Comparison of ENCODE assay signal across 22 cellular contexts in genomic region chrX:104618106-104618895, GRCh38. TPM values are rescaled to one million over a fixed set of nuclear protein-coding genes. Genes with fewer than 3 reads are reported as not detected.
DNase-seq lines count a peak whose midpoint lies in the region; ATAC-seq and TF ChIP-seq lines count a peak whose summit lies in the region.
"Had no signal": no experiment of that assay in that cellular context is flagged by ENCODE, and none has a peak within 500 bp of the region (broad histone marks: within the 10 kb centered on the region; RNA-seq: fewer than 3 reads in every experiment).

No MANE protein-coding gene starts in this region.

- H3K9me2 ChIP-seq in PC-3 (replicated peaks; ENCODE audit: low read length), result no peaks in the 10 kb centered on the region

- no peak overlapping the region for H3K4me3 Mint-ChIP-seq in Calu3 (ENCODE audit: low read depth, unreplicated experiment)
- H3K4me3 Mint-ChIP-seq: CD8-positive, alpha-beta T cell had no signal

- no peaks in the 10 kb centered on the region for H3K4me1 Mint-ChIP-seq in Calu3 (ENCODE audit: low read depth, unreplicated experiment)

- H3K4me2 ChIP-seq in PC-3 (ENCODE audit: low read length) (peak overlapping the region; percentile 74), osteoblast (ENCODE audit: insufficient read depth, low read length) (no peak overlapping the region)

- no peaks in the 10 kb centered on the region for H4K20me1 ChIP-seq in PC-3 (ENCODE audit: low read length)
- no peaks in the 10 kb centered on the region for H4K20me1 ChIP-seq in osteoblast (ENCODE audit: insufficient read depth, low read length)

- H3K9me3 ChIP-seq in PC-3 (ENCODE audit: low read length), result no peaks in the 10 kb centered on the region
- H3K9me3 ChIP-seq in osteoblast (ENCODE audit: low read depth, low read length), result no peaks in the 10 kb centered on the region

- ATAC-seq in PC-3 (peak; percentile 90), GM19035 (IDR thresholded peaks at IDR 0.05; ENCODE audit: unreplicated experiment) (no peak)
- ATAC-seq: CD8-positive, alpha-beta T cell had no signal

- CTCF ChIA-PET in Calu3 (lab: Charles Lee) (no interaction called here), PC-3 (lab: Charles Lee) (interaction anchor here (0.8 kb wide), 1 partner anchor 53 kb away, joined by 3 read pairs; the partner anchor contains the start of gene IL1RAPL2)

- peak overlapping the region; percentile 87 for H3K27ac ChIP-seq in PC-3 (ENCODE audit: low read length)
- no peak overlapping the region for H3K27ac ChIP-seq in osteoblast (ENCODE audit: low read depth, low read length)

- peak; percentile 4 for DNase-seq in Calu3
- DNase-seq in PC-3, result peak; percentile 93
- DNase-seq in epithelial cell of esophagus (ENCODE audit: low read depth), result peak; percentile 79
- peak; percentile 22 for DNase-seq in osteoblast (ENCODE audit: insufficient read length, low spot score, missing footprints)
- DNase-seq in GM19238 (ENCODE audit: insufficient read length, low spot score), result no peak
- DNase-seq in DMS 273 (lab: John Stamatoyannopoulos, UW; ENCODE audit: unreplicated experiment), result no peak
- DNase-seq: 8988T; C1 segment of cervical spinal cord; CD8-positive, alpha-beta T cell; GDM1; Kasumi-1; MM.1S; NCI-H1092; NCI-H1436 treated with DMSO at 0.1 percent for 48 hours; NCI-H2029; NCI-H2227 treated with DMSO at 0.1 percent for 48 hours; NCI-H524; NCI-H774; SHP77; SW 1271 had no signal

- peak overlapping the region; percentile 44; the same call in 1 of the 2 replicates for H3K4me3 ChIP-seq in PC-3 (ENCODE audit: low read length)
- H3K4me3 ChIP-seq in epithelial cell of esophagus (ENCODE audit: low read length), result no peak overlapping the region
- H3K4me3 ChIP-seq in osteoblast (ENCODE audit: insufficient read depth, low read length), result no peak overlapping the region

- no peaks in the 10 kb centered on the region for H3K36me3 Mint-ChIP-seq in Calu3 (ENCODE audit: insufficient read depth, unreplicated experiment)
- H3K36me3 Mint-ChIP-seq: CD8-positive, alpha-beta T cell had no signal

- no peaks in the 10 kb centered on the region for H3K27me3 Mint-ChIP-seq in Calu3 (ENCODE audit: unreplicated experiment)

- H3K4me1 ChIP-seq in PC-3 (ENCODE audit: insufficient read depth, low read length) (peaks cover 18% of the 10 kb centered on the region), osteoblast (ENCODE audit: insufficient read depth, low read length) (no peaks in the 10 kb centered on the region)

- POLR2A ChIA-PET in PC-3 (lab: Charles Lee; ENCODE audit: unreplicated experiment), result interaction anchor here (0.7 kb wide), 1 partner anchor 83 kb away, joined by 3 read pairs; no protein-coding TSS in a partner anchor

- H2AFZ ChIP-seq in PC-3 (ENCODE audit: low read length) (no peak overlapping the region), osteoblast (ENCODE audit: low read length) (no peak overlapping the region)

- H3K27ac Mint-ChIP-seq in Calu3 (ENCODE audit: unreplicated experiment), result no peak overlapping the region
- H3K27ac Mint-ChIP-seq: CD8-positive, alpha-beta T cell had no signal

- no peaks in the 10 kb centered on the region for H3K9me3 Mint-ChIP-seq in Calu3 (ENCODE audit: low read depth, unreplicated experiment)
- H3K9me3 Mint-ChIP-seq: CD8-positive, alpha-beta T cell had no signal

- no peaks in the 10 kb centered on the region for H3K36me3 ChIP-seq in PC-3 (ENCODE audit: low read depth, low read length)
- H3K36me3 ChIP-seq in osteoblast (ENCODE audit: insufficient read depth, low read length), result no peaks in the 10 kb centered on the region

- H3K79me2 ChIP-seq in PC-3 (ENCODE audit: low read length) (no peaks in the 10 kb centered on the region), osteoblast (ENCODE audit: insufficient read depth, low read length) (no peaks in the 10 kb centered on the region)

- BruUV-seq in Calu3 (replicated peaks; lab: Mats Ljungman, UMichigan) (no TSS peak), PC-3 (replicated peaks; lab: Mats Ljungman, UMichigan) (no TSS peak)

- H3K9ac ChIP-seq in PC-3 (ENCODE audit: low read length), result no peak overlapping the region

- H3F3A ChIP-seq in PC-3 (ENCODE audit: low read length, unreplicated experiment), result no peaks in the 10 kb centered on the region

- H3K27me3 ChIP-seq in PC-3 (ENCODE audit: low read length) (no peaks in the 10 kb centered on the region), osteoblast (ENCODE audit: insufficient read depth, low read length) (no peaks in the 10 kb centered on the region)

- TF ChIP-seq CTCF in Calu3 (IDR thresholded peaks at IDR 0.05; ENCODE audit: unreplicated experiment), result no peak
- TF ChIP-seq CTCF in PC-3 (conservative IDR thresholded peaks at IDR 0.05; ENCODE audit: low read depth, low read length), result no peak
- TF ChIP-seq CTCF in epithelial cell of esophagus (IDR thresholded peaks at IDR 0.05; ENCODE audit: insufficient read depth, low read depth, low read length, missing control alignments), result no peak
- TF ChIP-seq CTCF in osteoblast (IDR thresholded peaks at IDR 0.05; ENCODE audit: extremely low read depth, low read depth, low read length), result no peak

- intact Hi-C loops in Calu3 (cut with micrococcal nuclease; ENCODE audit: unreplicated experiment) (no loop called here), PC-3 (cut with micrococcal nuclease) (no loop called here)

RNA-seq across cellular contexts. Expression of gene IL1RAPL2, which starts 52.3 kb away (rescaled TPM):
- total RNA-seq in Calu3 (2022) (not detected in 2 replicates), PC-3 (2014; rRNA removed) (0.52 and 0.62 TPM in 2 replicates), osteoblast (not detected in 2 replicates)
- total RNA-seq: CD8-positive, alpha-beta T cell; Daoy had no signal

Comparison
In these comparisons a context has a peak if more than half of its experiments do, and no peak if none do; other contexts are left out.
1. DNase-seq: peak in Calu3 (single experiment), PC-3 (single experiment), epithelial cell of esophagus (single experiment) and osteoblast (single experiment); none in GM19238 (single experiment) and DMS 273 (single experiment).